ENCODE assay signal across 1 cellular context in genomic region chr10:71647526-71648354, GRCh38.
TF ChIP-seq lines count a peak whose summit lies in the region.

No MANE protein-coding gene starts in this region.

TF ChIP-seq in GM23338, 12 proteins besides CTCF, POLR2A, EP300 and RAD21 (continued from another document):
- TF ChIP-seq POLR2AphosphoS5 (IDR thresholded peaks at IDR 0.05; ENCODE audit: low read depth) (no peak), EZH2phosphoT487 (IDR thresholded peaks at IDR 0.05; ENCODE audit: unreplicated experiment) (no peak)
